21 cellular contexts compared by ENCODE assay signal in genomic region chr16:27853101-27853500, GRCh38.
"Had no signal": no experiment of that assay in that cellular context is flagged by ENCODE, and none has a peak within 500 bp of the region (broad histone marks: within the 10 kb centered on the region; RNA-seq: fewer than 3 reads in every experiment).

No MANE protein-coding gene starts in this region.

- H3K4me1 Mint-ChIP-seq: activated naive CD4-positive, alpha-beta T cell treated with anti-CD3 and anti-CD28 coated beads, Interleukin-2, amount 10 ng/mL, durations not matched to agents 7 days and 5 days; immature natural killer cell; natural killer cell had no signal

- H3K4me2 ChIP-seq: hepatocyte had no signal

- H3K27ac Mint-ChIP-seq: activated naive CD4-positive, alpha-beta T cell treated with anti-CD3 and anti-CD28 coated beads, Interleukin-2, amount 10 ng/mL, durations not matched to agents 7 days and 5 days; immature natural killer cell; mesothelial cell of epicardium; natural killer cell; progenitor cell of endocrine pancreas; stimulated activated naive CD8-positive, alpha-beta T cell treated with anti-CD3 and anti-CD28 coated beads, Interleukin-15, Interleukin-2, amounts not matched to agents 100 ng/mL and 50 ng/mL, for 24 hours; T-helper 1 cell treated with Interleukin-12 subunit alpha and Interleukin-12 subunit beta and Interleukin-4 antibody, amounts not matched to agents 30 μg/mL and 1 μg/mL, for 36 hours; WTC11 had no signal

- H3K27ac ChIP-seq: foreskin keratinocyte, hepatocyte, left lung, tibial nerve, uterus had no signal

- H3K36me3 Mint-ChIP-seq: activated naive CD4-positive, alpha-beta T cell treated with anti-CD3 and anti-CD28 coated beads, Interleukin-2, amount 10 ng/mL, durations not matched to agents 7 days and 5 days; immature natural killer cell; mesothelial cell of epicardium; natural killer cell; WTC11 had no signal

- H3K79me2 ChIP-seq: hepatocyte had no signal

- H3K27me3 ChIP-seq: tibial nerve, uterus had no signal

- H3K36me3 ChIP-seq: left lung, tibial nerve, uterus had no signal

- H3K9me3 ChIP-seq: left lung, tibial nerve, uterus had no signal

- H3K4me1 ChIP-seq: foreskin keratinocyte, left lung, tibial nerve, uterus had no signal

- H3K9me3 Mint-ChIP-seq: activated naive CD4-positive, alpha-beta T cell treated with anti-CD3 and anti-CD28 coated beads, Interleukin-2, amount 10 ng/mL, durations not matched to agents 7 days and 5 days; mesothelial cell of epicardium; natural killer cell; stimulated activated naive CD8-positive, alpha-beta T cell treated with anti-CD3 and anti-CD28 coated beads, Interleukin-15, Interleukin-2, amounts not matched to agents 100 ng/mL and 50 ng/mL, for 24 hours; T-helper 1 cell treated with Interleukin-12 subunit alpha and Interleukin-12 subunit beta and Interleukin-4 antibody, amounts not matched to agents 30 μg/mL and 1 μg/mL, for 36 hours; WTC11 had no signal

- DNase-seq: activated naive CD4-positive, alpha-beta T cell treated with anti-CD3 and anti-CD28 coated beads, Interleukin-2, amount 10 ng/mL, durations not matched to agents 7 days and 5 days; dermis blood vessel endothelial cell; effector CD8-positive, alpha-beta T cell; erythroblast; foreskin keratinocyte; glutamatergic neuron; immature natural killer cell; left lung; natural killer cell; retina; stimulated activated CD4-positive, alpha-beta T cell treated with anti-CD3 and anti-CD28 coated beads, Interleukin-1b, Interleukin-23, amount 100 ng/mL, for 48 hours; substantia nigra; T1000; uterus had no signal

- ATAC-seq: foreskin keratinocyte, left lung, natural killer cell, WTC11 had no signal

- H3K4me3 Mint-ChIP-seq: activated naive CD4-positive, alpha-beta T cell treated with anti-CD3 and anti-CD28 coated beads, Interleukin-2, amount 10 ng/mL, durations not matched to agents 7 days and 5 days; immature natural killer cell; mesothelial cell of epicardium; natural killer cell; stimulated activated naive CD8-positive, alpha-beta T cell treated with anti-CD3 and anti-CD28 coated beads, Interleukin-15, Interleukin-2, amounts not matched to agents 100 ng/mL and 50 ng/mL, for 24 hours; T-helper 1 cell treated with Interleukin-12 subunit alpha and Interleukin-12 subunit beta and Interleukin-4 antibody, amounts not matched to agents 30 μg/mL and 1 μg/mL, for 36 hours; WTC11 had no signal

- H2AFZ ChIP-seq: hepatocyte had no signal

- H3K4me3 ChIP-seq: hepatocyte, left lung, tibial nerve, uterus had no signal
